8 cellular contexts compared by ENCODE assay signal in the genomic region with DNA sequence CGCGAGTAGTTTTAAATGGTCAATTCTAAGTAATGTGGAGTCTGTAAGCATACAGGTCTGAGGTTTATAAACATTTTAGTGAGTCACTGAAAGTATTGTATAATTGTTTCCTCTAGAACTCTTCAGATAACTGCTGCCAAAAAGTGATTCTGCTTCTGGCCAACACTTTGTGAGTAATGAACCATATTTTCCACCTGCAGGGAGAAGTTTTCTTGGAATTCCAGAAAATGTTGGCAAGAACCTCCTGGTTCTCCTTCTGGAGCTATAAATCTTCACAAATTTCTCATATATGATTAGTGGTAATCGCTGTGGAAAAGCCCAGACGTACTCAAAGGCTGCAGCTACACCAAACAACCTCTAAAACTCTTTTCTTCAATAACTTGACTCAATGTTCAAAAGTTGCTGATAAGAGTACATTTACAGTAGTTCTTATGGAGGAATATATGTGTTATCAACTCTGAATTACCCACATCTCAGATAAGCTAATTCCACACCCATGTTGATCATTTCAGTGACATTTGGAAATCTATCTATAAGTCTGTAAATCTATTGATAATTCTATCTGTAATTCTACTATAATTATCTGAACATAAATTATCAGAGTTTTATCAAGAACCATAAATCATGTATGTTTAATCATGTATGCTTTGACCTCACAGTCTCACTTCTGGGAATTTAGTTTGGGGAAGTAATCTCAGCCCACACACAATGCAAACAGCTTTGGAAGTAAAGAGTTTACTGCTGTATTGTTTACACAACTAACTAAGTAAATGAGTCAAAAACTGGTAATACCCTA.
DNase-seq lines count a peak whose midpoint lies in the region; ATAC-seq and TF ChIP-seq lines count a peak whose summit lies in the region.

No MANE protein-coding gene starts in this region.

- no peak overlapping the region for H3K14ac ChIP-seq in trophoblast cell (ENCODE audit: low read length)
- no peak overlapping the region for H3K14ac ChIP-seq in neuronal stem cell (ENCODE audit: low read length)

- H3K4me2 ChIP-seq in trophoblast cell (ENCODE audit: low read length) (no peak overlapping the region), neuronal stem cell (ENCODE audit: insufficient read depth, low read length, poor library complexity, severe bottlenecking) (no peak overlapping the region)

- no peaks in the 10 kb centered on the region for H3K79me2 ChIP-seq in trophoblast cell (ENCODE audit: control insufficient read depth, insufficient read depth, low read length, poor library complexity)

- H3K4me3 ChIP-seq in AG10803 (ENCODE audit: low read length) (no peak overlapping the region), trophoblast cell (ENCODE audit: low read depth, low read length) (no peak overlapping the region), neuronal stem cell (ENCODE audit: low read length in 2 of 2) (no peak overlapping the region)

- no peak for TF ChIP-seq CTCF in AG10803 (conservative IDR thresholded peaks at IDR 0.05; ENCODE audit: low read length)

- H2AFZ ChIP-seq in trophoblast cell (ENCODE audit: insufficient read depth, low read length, poor library complexity) (no peak overlapping the region), neuronal stem cell (ENCODE audit: low read length) (no peak overlapping the region)

- no peak overlapping the region for H4K12ac ChIP-seq in trophoblast cell (ENCODE audit: low read depth, low read length)

- H2BK120ac ChIP-seq in trophoblast cell (ENCODE audit: insufficient read depth, low read length, poor library complexity) = no peak overlapping the region
- no peak overlapping the region for H2BK120ac ChIP-seq in neuronal stem cell (ENCODE audit: low read depth, low read length)

- no peak overlapping the region for H4K8ac ChIP-seq in trophoblast cell (ENCODE audit: low read depth, low read length)
- no peak overlapping the region for H4K8ac ChIP-seq in neuronal stem cell (ENCODE audit: low read depth, low read length)

- H4K91ac ChIP-seq in trophoblast cell (ENCODE audit: low read depth, low read length) = no peak overlapping the region
- no peak overlapping the region for H4K91ac ChIP-seq in neuronal stem cell (ENCODE audit: low read depth, low read length, poor library complexity)

- peaks cover 55% of the 10 kb centered on the region for H3K36me3 Mint-ChIP-seq in central memory CD8-positive, alpha-beta T cell (ENCODE audit: insufficient read depth)
- peaks cover 5 to 71% (median 13%) of the 10 kb centered on the region in 3 donors for H3K36me3 Mint-ChIP-seq in naive thymus-derived CD8-positive, alpha-beta T cell

- POLR2A ChIA-PET in naive thymus-derived CD8-positive, alpha-beta T cell (lab: Charles Lee) = interaction anchor here (0.8 to 1.5 kb wide), 3 partner anchors 66 to 83 kb away, joined by 3 to 4 read pairs (median 4); no protein-coding TSS in a partner anchor

- H3K9me3 ChIP-seq in trophoblast cell (ENCODE audit: insufficient read depth, low read depth, low read length) (no peaks in the 10 kb centered on the region), neuronal stem cell (replicated peaks in 1 of 2; ENCODE audit: control insufficient read depth in 2 of 2, insufficient read depth in 1 of 2, low read depth in 1 of 2, low read length in 2 of 2) (no peaks in the 10 kb centered on the region)

- no peak overlapping the region for H2BK12ac ChIP-seq in trophoblast cell (ENCODE audit: low read length)
- no peak overlapping the region for H2BK12ac ChIP-seq in neuronal stem cell (ENCODE audit: low read length)

- H3K18ac ChIP-seq in trophoblast cell (ENCODE audit: low read length) = no peak overlapping the region
- H3K18ac ChIP-seq in neuronal stem cell (ENCODE audit: low read length) = no peak overlapping the region

- H3K27ac Mint-ChIP-seq in central memory CD8-positive, alpha-beta T cell (ENCODE audit: low read depth) = peak overlapping the region; percentile 35
- peak overlapping the region in 9 of 10 donors; percentile 52 to 98 (median 67) for H3K27ac Mint-ChIP-seq in naive thymus-derived CD8-positive, alpha-beta T cell

- H2AK5ac ChIP-seq in trophoblast cell (ENCODE audit: low read length) = no peak overlapping the region
- no peak overlapping the region for H2AK5ac ChIP-seq in neuronal stem cell (ENCODE audit: low read depth, low read length)

- no peaks in the 10 kb centered on the region for H3K9me3 Mint-ChIP-seq in central memory CD8-positive, alpha-beta T cell
- no peaks in the 10 kb centered on the region for H3K9me3 Mint-ChIP-seq in naive thymus-derived CD8-positive, alpha-beta T cell

- H2BK5ac ChIP-seq in trophoblast cell (ENCODE audit: low read depth, low read length, poor library complexity) (no peak overlapping the region), neuronal stem cell (ENCODE audit: low read length) (no peak overlapping the region)

- H3K9ac ChIP-seq in trophoblast cell (ENCODE audit: low read length) (no peak overlapping the region), neuronal stem cell (ENCODE audit: low read depth, low read length, poor library complexity) (no peak overlapping the region)

- H3K27ac ChIP-seq in trophoblast cell (ENCODE audit: low read depth, low read length) (no peak overlapping the region), neuronal stem cell (replicated peaks; ENCODE audit: low read length) (no peak overlapping the region)

- no peak for ATAC-seq in central memory CD8-positive, alpha-beta T cell (replicated peaks; ENCODE audit: extremely low read depth, poor library complexity, severe bottlenecking)
- no peak for ATAC-seq in naive thymus-derived CD8-positive, alpha-beta T cell

- H3K4me1 Mint-ChIP-seq in central memory CD8-positive, alpha-beta T cell = peaks cover 33% of the 10 kb centered on the region
- peaks cover 20 to 60% (median 43%) of the 10 kb centered on the region in 4 donors for H3K4me1 Mint-ChIP-seq in naive thymus-derived CD8-positive, alpha-beta T cell

- peak; percentile 94 for DNase-seq in AG10803 (ENCODE audit: low read depth)
- peak; percentile 94 for DNase-seq in M059J (ENCODE audit: low read depth)
- DNase-seq in central memory CD8-positive, alpha-beta T cell (ENCODE audit: low spot score in 2 of 2) = no peak
- DNase-seq in naive thymus-derived CD8-positive, alpha-beta T cell = no peak
- DNase-seq in trophoblast cell = no peak
- DNase-seq in SHP77 treated with DMSO at 0.1 percent for 48 hours (lab: John Stamatoyannopoulos, UW) = no peak
- DNase-seq in neuronal stem cell (ENCODE audit: low spot score) = no peak
- DNase-seq in NCI-H2227 treated with DMSO at 0.1 percent for 48 hours (lab: John Stamatoyannopoulos, UW) = no peak

- H3K4ac ChIP-seq in trophoblast cell (ENCODE audit: low read depth, low read length) (no peak overlapping the region), neuronal stem cell (ENCODE audit: low read length) (no peak overlapping the region)

- WGBS in trophoblast cell (ENCODE audit: extremely low coverage, insufficient coverage, insufficient read length) = no CpG with 5 or more reads among the region's 4 CpGs
- no CpG with 5 or more reads among the region's 4 CpGs for WGBS in neuronal stem cell (ENCODE audit: extremely low coverage in 2 of 2, insufficient read length in 2 of 2, insufficient replicate concordance in 1 of 2), 2 donors

- no peaks in the 10 kb centered on the region for H3K27me3 ChIP-seq in trophoblast cell (ENCODE audit: insufficient read depth, low read length)
- H3K27me3 ChIP-seq in neuronal stem cell (ENCODE audit: control insufficient read depth in 3 of 3, insufficient read depth in 3 of 3, low read depth in 1 of 3, low read length in 3 of 3) = no peaks in the 10 kb centered on the region

- no peak overlapping the region for H2BK15ac ChIP-seq in neuronal stem cell (ENCODE audit: low read length)

- H3K4me1 ChIP-seq in trophoblast cell (ENCODE audit: control insufficient read depth in 1 of 2, insufficient read depth in 2 of 2, low read length in 2 of 2) (peaks cover 0 to 5% of the 10 kb centered on the region in 2 experiments), neuronal stem cell (ENCODE audit: control insufficient read depth in 2 of 2, insufficient read depth in 1 of 2, low read depth in 1 of 2, low read length in 2 of 2) (peaks cover 12 to 14% of the 10 kb centered on the region in 2 donors)

- H3K23ac ChIP-seq in trophoblast cell (ENCODE audit: low read length) (no peak overlapping the region), neuronal stem cell (ENCODE audit: low read depth, low read length, poor library complexity) (no peak overlapping the region)

- H3K36me3 ChIP-seq in trophoblast cell (ENCODE audit: control insufficient read depth in 1 of 2, insufficient read depth in 2 of 2, low read length in 2 of 2) (peaks cover 0 to 6% of the 10 kb centered on the region in 2 experiments), neuronal stem cell (replicated peaks in 1 of 2; ENCODE audit: control insufficient read depth in 2 of 2, insufficient read depth in 2 of 2, low read length in 2 of 2) (peaks cover 2 to 20% of the 10 kb centered on the region in 2 donors)

- no peak overlapping the region for H3K4me3 Mint-ChIP-seq in central memory CD8-positive, alpha-beta T cell
- H3K4me3 Mint-ChIP-seq in naive thymus-derived CD8-positive, alpha-beta T cell = no peak overlapping the region

- H3K79me1 ChIP-seq in trophoblast cell (ENCODE audit: low read length) (peaks cover 2% of the 10 kb centered on the region), neuronal stem cell (ENCODE audit: low read depth, low read length) (no peaks in the 10 kb centered on the region)

- H3K27me3 Mint-ChIP-seq in central memory CD8-positive, alpha-beta T cell = no peaks in the 10 kb centered on the region
- no peaks in the 10 kb centered on the region for H3K27me3 Mint-ChIP-seq in naive thymus-derived CD8-positive, alpha-beta T cell

Comparison
In these comparisons a context has a peak if more than half of its experiments do, and no peak if none do; other contexts are left out.
1. DNase-seq: peak in AG10803 (single experiment) and M059J (single experiment); none in central memory CD8-positive, alpha-beta T cell (0 of 2), naive thymus-derived CD8-positive, alpha-beta T cell (0 of 10), trophoblast cell (0 of 2), SHP77 treated with DMSO at 0.1 percent for 48 hours (single experiment), neuronal stem cell (single experiment) and NCI-H2227 treated with DMSO at 0.1 percent for 48 hours (single experiment).